In the genomic region with DNA sequence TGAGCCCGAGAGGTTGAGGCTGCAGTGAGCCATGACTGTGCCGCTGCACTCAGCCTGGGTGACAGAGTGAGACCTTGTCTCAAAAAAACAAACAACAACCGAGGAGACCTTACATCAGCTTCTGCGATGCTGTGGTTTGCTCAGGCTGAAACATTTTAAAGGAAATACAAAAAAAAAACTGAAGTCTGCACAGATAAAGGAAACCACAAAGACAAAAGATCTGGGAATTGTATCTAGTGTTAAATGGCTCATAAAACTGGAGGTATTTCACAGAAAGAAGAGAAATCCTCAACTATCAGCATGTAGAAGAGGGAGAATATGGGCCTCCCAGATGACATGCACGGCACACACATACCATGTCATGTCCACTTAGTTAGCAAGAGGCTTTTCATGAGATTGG, we compare ENCODE assay signal across 1 cellular context.
TF ChIP-seq lines count a peak whose summit lies in the region.

No MANE protein-coding gene starts in this region.

TF ChIP-seq in K562, 482 proteins besides CTCF, POLR2A, EP300 and RAD21 (continued from another document):
- TF ChIP-seq, protein P1, sequence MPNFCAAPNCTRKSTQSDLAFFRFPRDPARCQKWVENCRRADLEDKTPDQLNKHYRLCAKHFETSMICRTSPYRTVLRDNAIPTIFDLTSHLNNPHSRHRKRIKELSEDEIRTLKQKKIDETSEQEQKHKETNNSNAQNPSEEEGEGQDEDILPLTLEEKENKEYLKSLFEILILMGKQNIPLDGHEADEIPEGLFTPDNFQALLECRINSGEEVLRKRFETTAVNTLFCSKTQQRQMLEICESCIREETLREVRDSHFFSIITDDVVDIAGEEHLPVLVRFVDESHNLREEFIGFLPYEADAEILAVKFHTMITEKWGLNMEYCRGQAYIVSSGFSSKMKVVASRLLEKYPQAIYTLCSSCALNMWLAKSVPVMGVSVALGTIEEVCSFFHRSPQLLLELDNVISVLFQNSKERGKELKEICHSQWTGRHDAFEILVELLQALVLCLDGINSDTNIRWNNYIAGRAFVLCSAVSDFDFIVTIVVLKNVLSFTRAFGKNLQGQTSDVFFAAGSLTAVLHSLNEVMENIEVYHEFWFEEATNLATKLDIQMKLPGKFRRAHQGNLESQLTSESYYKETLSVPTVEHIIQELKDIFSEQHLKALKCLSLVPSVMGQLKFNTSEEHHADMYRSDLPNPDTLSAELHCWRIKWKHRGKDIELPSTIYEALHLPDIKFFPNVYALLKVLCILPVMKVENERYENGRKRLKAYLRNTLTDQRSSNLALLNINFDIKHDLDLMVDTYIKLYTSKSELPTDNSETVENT (CRISPR knock-in tag; IDR thresholded peaks at IDR 0.05): no peak
- TF ChIP-seq, protein P2, sequence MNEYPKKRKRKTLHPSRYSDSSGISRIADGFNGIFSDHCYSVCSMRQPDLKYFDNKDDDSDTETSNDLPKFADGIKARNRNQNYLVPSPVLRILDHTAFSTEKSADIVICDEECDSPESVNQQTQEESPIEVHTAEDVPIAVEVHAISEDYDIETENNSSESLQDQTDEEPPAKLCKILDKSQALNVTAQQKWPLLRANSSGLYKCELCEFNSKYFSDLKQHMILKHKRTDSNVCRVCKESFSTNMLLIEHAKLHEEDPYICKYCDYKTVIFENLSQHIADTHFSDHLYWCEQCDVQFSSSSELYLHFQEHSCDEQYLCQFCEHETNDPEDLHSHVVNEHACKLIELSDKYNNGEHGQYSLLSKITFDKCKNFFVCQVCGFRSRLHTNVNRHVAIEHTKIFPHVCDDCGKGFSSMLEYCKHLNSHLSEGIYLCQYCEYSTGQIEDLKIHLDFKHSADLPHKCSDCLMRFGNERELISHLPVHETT (CRISPR knock-in tag; conservative IDR thresholded peaks at IDR 0.05 in 1 of 2, IDR thresholded peaks at IDR 0.05 in 1 of 2): no peak
- TF ChIP-seq, protein P3, sequence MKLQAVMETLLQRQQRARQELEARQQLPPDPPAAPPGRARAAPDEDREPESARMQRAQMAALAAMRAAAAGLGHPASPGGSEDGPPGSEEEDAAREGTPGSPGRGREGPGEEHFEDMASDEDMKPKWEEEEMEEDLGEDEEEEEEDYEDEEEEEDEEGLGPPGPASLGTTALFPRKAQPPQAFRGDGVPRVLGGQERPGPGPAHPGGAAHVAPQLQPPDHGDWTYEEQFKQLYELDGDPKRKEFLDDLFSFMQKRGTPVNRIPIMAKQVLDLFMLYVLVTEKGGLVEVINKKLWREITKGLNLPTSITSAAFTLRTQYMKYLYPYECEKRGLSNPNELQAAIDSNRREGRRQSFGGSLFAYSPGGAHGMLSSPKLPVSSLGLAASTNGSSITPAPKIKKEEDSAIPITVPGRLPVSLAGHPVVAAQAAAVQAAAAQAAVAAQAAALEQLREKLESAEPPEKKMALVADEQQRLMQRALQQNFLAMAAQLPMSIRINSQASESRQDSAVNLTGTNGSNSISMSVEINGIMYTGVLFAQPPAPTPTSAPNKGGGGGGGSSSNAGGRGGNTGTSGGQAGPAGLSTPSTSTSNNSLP (IDR thresholded peaks at IDR 0.05; ENCODE audit: borderline replicate concordance, low read depth, low read length): no peak
- TF ChIP-seq BRD4 (IDR thresholded peaks at IDR 0.05) (no peak), CEBPG (CRISPR knock-in tag; IDR thresholded peaks at IDR 0.05) (no peak), CEBPG (tag; conservative IDR thresholded peaks at IDR 0.05 in 1 of 2, IDR thresholded peaks at IDR 0.05 in 1 of 2) (0 out of 4 replicates have a peak, but pooled peaks of 1 of the 2 experiments have one; percentile 14), GABPA (tag; conservative IDR thresholded peaks at IDR 0.05; ENCODE audit: low read depth) (peak; percentile 43; the same call in 1 of the 2 replicates), BACH1 (tag; IDR thresholded peaks at IDR 0.05) (0 out of 2 replicates have a peak, but pooled peaks have one; percentile 31), ZKSCAN1 (IDR thresholded peaks at IDR 0.05; ENCODE audit: low read depth, low read length) (no peak), WHSC1 (IDR thresholded peaks at IDR 0.05; ENCODE audit: low read length) (no peak), ZNF584 (CRISPR knock-in tag; IDR thresholded peaks at IDR 0.05; ENCODE audit: low read depth) (0 out of 2 replicates have a peak, but pooled peaks have one; percentile 3), TAF1 (IDR thresholded peaks at IDR 0.05; ENCODE audit: control insufficient read depth, extremely low read depth, insufficient read depth, low read length, severe bottlenecking) (no peak)
- TF ChIP-seq, protein P4, sequence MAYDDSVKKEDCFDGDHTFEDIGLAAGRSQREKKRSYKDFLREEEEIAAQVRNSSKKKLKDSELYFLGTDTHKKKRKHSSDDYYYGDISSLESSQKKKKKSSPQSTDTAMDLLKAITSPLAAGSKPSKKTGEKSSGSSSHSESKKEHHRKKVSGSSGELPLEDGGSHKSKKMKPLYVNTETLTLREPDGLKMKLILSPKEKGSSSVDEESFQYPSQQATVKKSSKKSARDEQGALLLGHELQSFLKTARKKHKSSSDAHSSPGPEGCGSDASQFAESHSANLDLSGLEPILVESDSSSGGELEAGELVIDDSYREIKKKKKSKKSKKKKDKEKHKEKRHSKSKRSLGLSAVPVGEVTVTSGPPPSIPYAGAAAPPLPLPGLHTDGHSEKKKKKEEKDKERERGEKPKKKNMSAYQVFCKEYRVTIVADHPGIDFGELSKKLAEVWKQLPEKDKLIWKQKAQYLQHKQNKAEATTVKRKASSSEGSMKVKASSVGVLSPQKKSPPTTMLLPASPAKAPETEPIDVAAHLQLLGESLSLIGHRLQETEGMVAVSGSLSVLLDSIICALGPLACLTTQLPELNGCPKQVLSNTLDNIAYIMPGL (CRISPR knock-in tag; IDR thresholded peaks at IDR 0.05): no peak
- TF ChIP-seq, protein P5, sequence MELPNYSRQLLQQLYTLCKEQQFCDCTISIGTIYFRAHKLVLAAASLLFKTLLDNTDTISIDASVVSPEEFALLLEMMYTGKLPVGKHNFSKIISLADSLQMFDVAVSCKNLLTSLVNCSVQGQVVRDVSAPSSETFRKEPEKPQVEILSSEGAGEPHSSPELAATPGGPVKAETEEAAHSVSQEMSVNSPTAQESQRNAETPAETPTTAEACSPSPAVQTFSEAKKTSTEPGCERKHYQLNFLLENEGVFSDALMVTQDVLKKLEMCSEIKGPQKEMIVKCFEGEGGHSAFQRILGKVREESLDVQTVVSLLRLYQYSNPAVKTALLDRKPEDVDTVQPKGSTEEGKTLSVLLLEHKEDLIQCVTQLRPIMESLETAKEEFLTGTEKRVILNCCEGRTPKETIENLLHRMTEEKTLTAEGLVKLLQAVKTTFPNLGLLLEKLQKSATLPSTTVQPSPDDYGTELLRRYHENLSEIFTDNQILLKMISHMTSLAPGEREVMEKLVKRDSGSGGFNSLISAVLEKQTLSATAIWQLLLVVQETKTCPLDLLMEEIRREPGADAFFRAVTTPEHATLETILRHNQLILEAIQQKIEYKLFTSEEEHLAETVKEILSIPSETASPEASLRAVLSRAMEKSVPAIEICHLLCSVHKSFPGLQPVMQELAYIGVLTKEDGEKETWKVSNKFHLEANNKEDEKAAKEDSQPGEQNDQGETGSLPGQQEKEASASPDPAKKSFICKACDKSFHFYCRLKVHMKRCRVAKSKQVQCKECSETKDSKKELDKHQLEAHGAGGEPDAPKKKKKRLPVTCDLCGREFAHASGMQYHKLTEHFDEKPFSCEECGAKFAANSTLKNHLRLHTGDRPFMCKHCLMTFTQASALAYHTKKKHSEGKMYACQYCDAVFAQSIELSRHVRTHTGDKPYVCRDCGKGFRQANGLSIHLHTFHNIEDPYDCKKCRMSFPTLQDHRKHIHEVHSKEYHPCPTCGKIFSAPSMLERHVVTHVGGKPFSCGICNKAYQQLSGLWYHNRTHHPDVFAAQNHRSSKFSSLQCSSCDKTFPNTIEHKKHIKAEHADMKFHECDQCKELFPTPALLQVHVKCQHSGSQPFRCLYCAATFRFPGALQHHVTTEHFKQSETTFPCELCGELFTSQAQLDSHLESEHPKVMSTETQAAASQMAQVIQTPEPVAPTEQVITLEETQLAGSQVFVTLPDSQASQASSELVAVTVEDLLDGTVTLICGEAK (IDR thresholded peaks at IDR 0.05): no peak
- TF ChIP-seq, protein P5 (CRISPR knock-in tag; IDR thresholded peaks at IDR 0.05): no peak
TF ChIP-seq in K562: peak in this region for 4.
